24 cellular contexts compared by ENCODE assay signal in genomic region chr18:36771246-36771645, GRCh38. TPM values are rescaled to one million over a fixed set of nuclear protein-coding genes. Genes with fewer than 3 reads are reported as not detected.
A peak's percentile ranks its signal among the peaks of the same experiment; 100 is the strongest.
DNase-seq lines count a peak whose midpoint lies in the region; ATAC-seq and TF ChIP-seq lines count a peak whose summit lies in the region.
"Had no signal": no experiment of that assay in that cellular context is flagged by ENCODE, and none has a peak within 500 bp of the region (broad histone marks: within the 10 kb centered on the region; RNA-seq: fewer than 3 reads in every experiment).

No MANE protein-coding gene starts in this region.

- no peaks in the 10 kb centered on the region for H3K79me2 ChIP-seq in Loucy (ENCODE audit: insufficient read depth, low read length)

- peak; percentile 47 for ATAC-seq in HG02642 (IDR thresholded peaks at IDR 0.05; ENCODE audit: poor library complexity, unreplicated experiment)
- ATAC-seq: activated CD4-positive, CD25-positive, alpha-beta regulatory T cell treated with anti-CD3 and anti-CD28 coated beads, Interleukin-2, amount 50 U/mL, for 24 hours; esophagus mucosa; left colon; PC-3 had no signal

- no peaks in the 10 kb centered on the region for H3K36me3 Mint-ChIP-seq in T-helper 1 cell treated with Interleukin-12 subunit alpha and Interleukin-12 subunit beta and Interleukin-4 antibody, amounts not matched to agents 30 μg/mL and 1 μg/mL, for 36 hours (ENCODE audit: low read depth)
- H3K36me3 Mint-ChIP-seq in immature natural killer cell, result no peaks in the 10 kb centered on the region

- no peaks in the 10 kb centered on the region for H3K27me3 Mint-ChIP-seq in T-helper 1 cell treated with Interleukin-12 subunit alpha and Interleukin-12 subunit beta and Interleukin-4 antibody, amounts not matched to agents 30 μg/mL and 1 μg/mL, for 36 hours (ENCODE audit: low read depth)
- peaks cover 0 to 6% (median 2%) of the 10 kb centered on the region in 3 donors for H3K27me3 Mint-ChIP-seq in immature natural killer cell (ENCODE audit: low read depth in 3 of 3)

- no peak overlapping the region for H3K4me3 Mint-ChIP-seq in T-helper 1 cell treated with Interleukin-12 subunit alpha and Interleukin-12 subunit beta and Interleukin-4 antibody, amounts not matched to agents 30 μg/mL and 1 μg/mL, for 36 hours
- peak overlapping the region in 3 of 5 donors; percentile 6 to 48 (median 30) for H3K4me3 Mint-ChIP-seq in immature natural killer cell

- TF ChIP-seq CTCF in Loucy (conservative IDR thresholded peaks at IDR 0.05; ENCODE audit: low read length) (no peak), testis (IDR thresholded peaks at IDR 0.05) (no peak)

- H3K9ac ChIP-seq in Loucy (ENCODE audit: low read depth, low read length, poor library complexity, severe bottlenecking), result peak overlapping the region; percentile 9

- WGBS in testis, 2 donors, result 75 to 77% methylated on average over 4 of the region's 4 CpGs

- peak overlapping the region; percentile 47 for H2AFZ ChIP-seq in Loucy (ENCODE audit: low read length)

- no peaks in the 10 kb centered on the region for H3K9me2 ChIP-seq in Loucy (replicated peaks; ENCODE audit: low read depth, low read length)

- peak overlapping the region; percentile 7 for H3K27ac Mint-ChIP-seq in T-helper 1 cell treated with Interleukin-12 subunit alpha and Interleukin-12 subunit beta and Interleukin-4 antibody, amounts not matched to agents 30 μg/mL and 1 μg/mL, for 36 hours
- peak overlapping the region in 5 of 6 donors; percentile 7 to 46 (median 25) for H3K27ac Mint-ChIP-seq in immature natural killer cell

- peak overlapping the region; percentile 57 for H3K4me2 ChIP-seq in Loucy (ENCODE audit: low read depth, low read length, poor library complexity, severe bottlenecking)

- H3K4me3 ChIP-seq in Loucy (ENCODE audit: low read length, poor library complexity, severe bottlenecking) (peak overlapping the region; percentile 29), testis (no peak overlapping the region)
- no peak overlapping the region for H3K4me3 ChIP-seq in effector memory CD4-positive, alpha-beta T cell (ENCODE audit: insufficient read depth, low read depth, low read length, poor library complexity, severe bottlenecking)
- H3K4me3 ChIP-seq: cardiac muscle cell, SJSA1, spleen had no signal

- TF ChIP-seq POLR2A in testis (IDR thresholded peaks at IDR 0.05), result no peak

- H3K27me3 ChIP-seq in Loucy (ENCODE audit: insufficient read depth, low read length, poor library complexity, severe bottlenecking) (no peaks in the 10 kb centered on the region), testis (no peaks in the 10 kb centered on the region)
- no peaks in the 10 kb centered on the region for H3K27me3 ChIP-seq in effector memory CD4-positive, alpha-beta T cell (replicated peaks; ENCODE audit: control insufficient read depth, insufficient read depth, low read length, poor library complexity, severe bottlenecking)
- H3K27me3 ChIP-seq: cardiac muscle cell, neutrophil, spleen had no signal

- H3K36me3 ChIP-seq in Loucy (ENCODE audit: insufficient read depth, low read length) (no peaks in the 10 kb centered on the region), testis (ENCODE audit: low read depth, missing control alignments) (no peaks in the 10 kb centered on the region)
- H3K36me3 ChIP-seq in effector memory CD4-positive, alpha-beta T cell (ENCODE audit: control insufficient read depth, insufficient read depth, low read length), result no peaks in the 10 kb centered on the region
- H3K36me3 ChIP-seq: neutrophil, SJSA1, spleen had no signal

- H3F3A ChIP-seq in Loucy (ENCODE audit: low read depth), result 0 out of 2 replicates have a peak, but pooled peaks cover 5% of the 10 kb centered on the region

- H4K20me1 ChIP-seq in Loucy (ENCODE audit: insufficient read depth, low read length, poor library complexity, severe bottlenecking), result no peaks in the 10 kb centered on the region

- intact Hi-C loops in testis (cut with DNase I; ENCODE audit: low total_unique reads), result no loop called here

- no peak for DNase-seq in T-helper 1 cell
- DNase-seq in immature natural killer cell, result no peak
- DNase-seq in testis, result no peak
- no peak for DNase-seq in effector memory CD4-positive, alpha-beta T cell
- DNase-seq in HPDE6-E6E7 (ENCODE audit: extremely low spot score), result no peak
- DNase-seq: GF-D8; KBM-7; left colon; NCI-H2171; PC-3; spleen; stimulated activated CD8-positive, alpha-beta memory T cell treated with anti-CD3 and anti-CD28 coated beads, Interleukin-4, amount 100 ng/mL, for 48 hours; substantia nigra; T-helper 9 cell had no signal

- H3K4me1 ChIP-seq in Loucy (ENCODE audit: insufficient read depth, low read length, poor library complexity, severe bottlenecking) (peaks cover 37% of the 10 kb centered on the region), testis (no peaks in the 10 kb centered on the region)
- H3K4me1 ChIP-seq in effector memory CD4-positive, alpha-beta T cell (ENCODE audit: control insufficient read depth, insufficient read depth, low read length, poor library complexity, severe bottlenecking), result no peaks in the 10 kb centered on the region
- H3K4me1 ChIP-seq: SJSA1, spleen had no signal

- H3K9me3 ChIP-seq in Loucy (ENCODE audit: insufficient read depth, low read depth, low read length), result no peaks in the 10 kb centered on the region
- no peaks in the 10 kb centered on the region for H3K9me3 ChIP-seq in testis
- H3K9me3 ChIP-seq in effector memory CD4-positive, alpha-beta T cell (ENCODE audit: control insufficient read depth, low read length), result no peaks in the 10 kb centered on the region
- H3K9me3 ChIP-seq: neutrophil, SJSA1, spleen had no signal

- no peak overlapping the region for H3K27ac ChIP-seq in testis
- no peak overlapping the region for H3K27ac ChIP-seq in effector memory CD4-positive, alpha-beta T cell (ENCODE audit: insufficient read depth, low read length, poor library complexity, severe bottlenecking)
- H3K27ac ChIP-seq: 22Rv1, cardiac muscle cell, HL-60, neutrophil, SJSA1, spleen had no signal

- peaks cover 10% of the 10 kb centered on the region for H3K4me1 Mint-ChIP-seq in T-helper 1 cell treated with Interleukin-12 subunit alpha and Interleukin-12 subunit beta and Interleukin-4 antibody, amounts not matched to agents 30 μg/mL and 1 μg/mL, for 36 hours (ENCODE audit: low read depth)
- peaks cover 21 to 22% of the 10 kb centered on the region in 2 donors for H3K4me1 Mint-ChIP-seq in immature natural killer cell

- peaks cover 4% of the 10 kb centered on the region for H3K9me3 Mint-ChIP-seq in T-helper 1 cell treated with Interleukin-12 subunit alpha and Interleukin-12 subunit beta and Interleukin-4 antibody, amounts not matched to agents 30 μg/mL and 1 μg/mL, for 36 hours
- H3K9me3 Mint-ChIP-seq in immature natural killer cell, result no peaks in the 10 kb centered on the region

RNA-seq across cellular contexts. Expression of gene TPGS2, which starts 57.6 kb away (rescaled TPM):
- 10 to 100 TPM; 62.9 to 79.3 (median 66.1) TPM for polyA plus RNA-seq in immature natural killer cell
- total RNA-seq in testis, result 100 to 1,000 TPM; 338 to 628 TPM
- 546 TPM for polyA plus RNA-seq in testis (ENCODE audit: insufficient read depth, low read depth, low replicate concordance)

RNA-seq across cellular contexts. Expression of gene KIAA1328, which starts 57.7 kb away (rescaled TPM):
- polyA plus RNA-seq in immature natural killer cell (10 to 100 TPM in 2 of 3 donors, 1 to 10 TPM in 1; 9.4 to 11.8 (median 10.2) TPM), testis (ENCODE audit: insufficient read depth, low read depth, low replicate concordance) (19.9 TPM)
- total RNA-seq in testis, result 10 to 100 TPM; 35.0 to 48.7 TPM
